ENCODE assay signal across 1 cellular context in the genomic region with DNA sequence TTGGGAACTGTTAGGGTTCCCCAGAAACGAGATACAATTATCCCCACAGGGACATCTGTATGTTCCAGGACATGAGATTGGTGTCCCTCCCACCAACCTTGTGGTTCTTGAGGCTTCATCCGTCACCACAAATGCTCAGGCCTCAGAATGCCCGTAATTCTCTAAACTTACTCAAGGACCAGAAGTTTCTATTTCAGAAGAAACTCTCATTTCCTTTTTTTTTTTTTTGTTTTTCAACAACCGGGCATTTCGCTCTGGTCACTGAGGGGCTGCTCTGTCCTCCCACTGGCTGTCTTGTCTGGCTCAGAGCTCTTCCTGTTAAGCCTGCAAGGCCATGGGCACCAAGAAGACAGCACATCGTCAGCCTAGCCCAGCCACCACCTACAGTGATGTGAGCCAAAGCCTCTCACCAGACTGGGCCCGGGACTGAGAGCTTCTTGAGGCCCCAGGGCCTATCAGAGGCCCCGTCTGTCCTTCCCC.
TF ChIP-seq lines count a peak whose summit lies in the region.

No MANE protein-coding gene starts in this region.

TF ChIP-seq in IMR-90, 13 proteins besides CTCF, POLR2A, EP300 and RAD21:
- no peak for TF ChIP-seq FOS (IDR thresholded peaks at IDR 0.05; ENCODE audit: low read depth, low read length)
- no peak for TF ChIP-seq SMC3 (IDR thresholded peaks at IDR 0.05; ENCODE audit: low read depth, low read length)
- TF ChIP-seq CEBPB (IDR thresholded peaks at IDR 0.05; ENCODE audit: low read depth, low read length): no peak
- TF ChIP-seq CHD1 (IDR thresholded peaks at IDR 0.05; ENCODE audit: low read depth, low read length): no peak
- TF ChIP-seq MAZ (IDR thresholded peaks at IDR 0.05; ENCODE audit: borderline replicate concordance, low read depth, low read length): no peak
- TF ChIP-seq RCOR1 (IDR thresholded peaks at IDR 0.05; ENCODE audit: insufficient replicate concordance, low read length): no peak
- TF ChIP-seq, protein P1, sequence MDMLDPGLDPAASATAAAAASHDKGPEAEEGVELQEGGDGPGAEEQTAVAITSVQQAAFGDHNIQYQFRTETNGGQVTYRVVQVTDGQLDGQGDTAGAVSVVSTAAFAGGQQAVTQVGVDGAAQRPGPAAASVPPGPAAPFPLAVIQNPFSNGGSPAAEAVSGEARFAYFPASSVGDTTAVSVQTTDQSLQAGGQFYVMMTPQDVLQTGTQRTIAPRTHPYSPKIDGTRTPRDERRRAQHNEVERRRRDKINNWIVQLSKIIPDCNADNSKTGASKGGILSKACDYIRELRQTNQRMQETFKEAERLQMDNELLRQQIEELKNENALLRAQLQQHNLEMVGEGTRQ (IDR thresholded peaks at IDR 0.05; ENCODE audit: low read depth, low read length): no peak
- no peak for TF ChIP-seq BHLHE40 (IDR thresholded peaks at IDR 0.05; ENCODE audit: low read depth, low read length)
TF ChIP-seq in IMR-90: peak in this region for 0.
